14 cellular contexts compared by ENCODE assay signal in the genomic region with DNA sequence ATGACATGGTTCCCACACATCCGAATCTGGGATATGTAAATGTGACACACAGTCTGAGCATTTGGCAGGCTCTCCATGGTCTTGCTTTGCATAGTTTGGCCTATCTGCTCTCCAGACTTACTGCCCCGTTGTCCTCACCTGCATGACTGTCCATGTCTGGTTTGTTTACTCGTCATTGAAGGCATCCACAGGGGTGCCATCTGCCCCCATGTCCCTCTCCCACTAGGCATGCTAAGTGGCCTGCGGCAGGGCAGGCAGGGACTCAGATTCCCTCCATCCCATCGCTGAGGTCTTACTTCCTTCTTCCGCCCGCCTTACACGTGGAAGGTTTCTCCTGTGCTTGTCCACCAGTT. TPM values are rescaled to one million over a fixed set of nuclear protein-coding genes. Genes with fewer than 3 reads are reported as not detected.
A peak's percentile ranks its signal among the peaks of the same experiment; 100 is the strongest.
DNase-seq lines count a peak whose midpoint lies in the region; ATAC-seq, FAIRE-seq and TF ChIP-seq lines count a peak whose summit lies in the region.
"Had no signal": no experiment of that assay in that cellular context is flagged by ENCODE, and none has a peak within 500 bp of the region (broad histone marks: within the 10 kb centered on the region; RNA-seq: fewer than 3 reads in every experiment).

No MANE protein-coding gene starts in this region.

- WGBS in body of pancreas, 2 donors, result 49 to 70% methylated on average over 8 of the region's 8 CpGs

- peak; percentile 45 for FAIRE-seq in GM19239 (lab: Jason Lieb, UNC)

- no peaks in the 10 kb centered on the region for H3K27me3 ChIP-seq in CD4-positive, CD25-positive, alpha-beta regulatory T cell (ENCODE audit: control insufficient read depth, insufficient read depth, low read length)
- H3K27me3 ChIP-seq in body of pancreas, result no peaks in the 10 kb centered on the region
- no peaks in the 10 kb centered on the region for H3K27me3 ChIP-seq in neutrophil
- H3K27me3 ChIP-seq: MG63 had no signal

- H3K4me3 ChIP-seq in CD4-positive, CD25-positive, alpha-beta regulatory T cell (ENCODE audit: low read depth, low read length), result peak overlapping the region; percentile 37
- H3K4me3 ChIP-seq in body of pancreas, result no peak overlapping the region
- H3K4me3 ChIP-seq in neutrophil (ENCODE audit: low read depth in 1 of 2, low read length in 1 of 2), result no peak overlapping the region
- H3K4me3 ChIP-seq: MG63 had no signal

- peaks cover 98% of the 10 kb centered on the region for H3K4me1 ChIP-seq in CD4-positive, CD25-positive, alpha-beta regulatory T cell (ENCODE audit: control insufficient read depth, insufficient read depth, low read length, poor library complexity, severe bottlenecking)
- H3K4me1 ChIP-seq in body of pancreas, result peaks cover 99% of the 10 kb centered on the region
- H3K4me1 ChIP-seq in neutrophil (ENCODE audit: control insufficient read depth in 1 of 2, insufficient read depth in 1 of 2, low read depth in 1 of 2, low read length in 1 of 2), result peaks cover 74 to 95% of the 10 kb centered on the region in 2 experiments

- no peak for ATAC-seq in CD4-positive, CD25-positive, alpha-beta regulatory T cell (ENCODE audit: low read depth in 2 of 2)
- ATAC-seq in body of pancreas, result no peak
- no peak for ATAC-seq in GM21447 (IDR thresholded peaks at IDR 0.05; ENCODE audit: unreplicated experiment)

- peaks cover 32 to 100% (median 82%) of the 10 kb centered on the region in 4 donors for H3K4me1 Mint-ChIP-seq in CD4-positive, CD25-positive, alpha-beta regulatory T cell

- peaks cover 15% of the 10 kb centered on the region for H3K36me3 ChIP-seq in CD4-positive, CD25-positive, alpha-beta regulatory T cell (ENCODE audit: control insufficient read depth, insufficient read depth, low read length)
- H3K36me3 ChIP-seq in body of pancreas (replicated peaks in 1 of 2; ENCODE audit: insufficient read depth in 1 of 2, low read depth in 2 of 2), result no peaks in the 10 kb centered on the region
- peaks cover 12% of the 10 kb centered on the region for H3K36me3 ChIP-seq in neutrophil

- H3K4me3 Mint-ChIP-seq in CD4-positive, CD25-positive, alpha-beta regulatory T cell, result peak overlapping the region in 3 of 4 donors; percentile 65 to 85 (median 68)
- H3K4me3 Mint-ChIP-seq: mesothelial cell of epicardium had no signal

- H3K27ac ChIP-seq in CD4-positive, CD25-positive, alpha-beta regulatory T cell (ENCODE audit: insufficient read depth, low read length, poor library complexity, severe bottlenecking), result peak overlapping the region; percentile 73
- H3K27ac ChIP-seq in body of pancreas, result peak overlapping the region in 3 of 4 donors; percentile 98 to 100 (median 99)
- peak overlapping the region; percentile 78 for H3K27ac ChIP-seq in neutrophil

- peak overlapping the region; percentile 76 to 85 (median 81) for H3K27ac Mint-ChIP-seq in CD4-positive, CD25-positive, alpha-beta regulatory T cell
- H3K27ac Mint-ChIP-seq: mesothelial cell of epicardium had no signal

- TF ChIP-seq CTCF in body of pancreas (IDR thresholded peaks at IDR 0.05) (no peak), neutrophil (IDR thresholded peaks at IDR 0.05) (no peak)

- no peak for TF ChIP-seq POLR2A in body of pancreas (IDR thresholded peaks at IDR 0.05)

- no peak for DNase-seq in CD4-positive, CD25-positive, alpha-beta regulatory T cell
- no peak for DNase-seq in GM19239 (ENCODE audit: insufficient read length, low spot score)
- DNase-seq in body of pancreas, result no peak
- DNase-seq in activated CD4-positive, CD25-positive, alpha-beta regulatory T cell (lab: John Stamatoyannopoulos, UW), result no peak
- DNase-seq in nucleus accumbens (lab: John Stamatoyannopoulos, UW), result no peak
- DNase-seq: activated CD4-positive, alpha-beta T cell treated with anti-CD3 and anti-CD28 coated beads, Interleukin-2, amount 50 U/mL, for 1 hour; amygdala; DMS153; MG63; NCI-H345; SHP77 had no signal

- intact Hi-C loops in body of pancreas (cut with DNase I), result no loop called here

- peaks cover 10% of the 10 kb centered on the region for H3K36me3 Mint-ChIP-seq in CD4-positive, CD25-positive, alpha-beta regulatory T cell
- H3K36me3 Mint-ChIP-seq: mesothelial cell of epicardium had no signal

- no peaks in the 10 kb centered on the region for H3K27me3 Mint-ChIP-seq in CD4-positive, CD25-positive, alpha-beta regulatory T cell

- no peaks in the 10 kb centered on the region for H3K9me3 ChIP-seq in CD4-positive, CD25-positive, alpha-beta regulatory T cell (ENCODE audit: control insufficient read depth in 2 of 2, low read length in 2 of 2)
- H3K9me3 ChIP-seq in body of pancreas (no peaks in the 10 kb centered on the region), neutrophil (no peaks in the 10 kb centered on the region)
- H3K9me3 ChIP-seq: MG63 had no signal

- no peaks in the 10 kb centered on the region for H3K9me3 Mint-ChIP-seq in CD4-positive, CD25-positive, alpha-beta regulatory T cell
- H3K9me3 Mint-ChIP-seq: mesothelial cell of epicardium had no signal

RNA-seq across cellular contexts. Expression of a gene that starts 10.3 kb away (rescaled TPM):
- 227 TPM for total RNA-seq in CD4-positive, CD25-positive, alpha-beta regulatory T cell
- 10 to 100 TPM; 36.3 to 52.1 (median 47.7) TPM for polyA plus RNA-seq in CD4-positive, CD25-positive, alpha-beta regulatory T cell
- 10 to 100 TPM; 25.7 to 38.4 TPM for total RNA-seq in body of pancreas
